In the genomic region with DNA sequence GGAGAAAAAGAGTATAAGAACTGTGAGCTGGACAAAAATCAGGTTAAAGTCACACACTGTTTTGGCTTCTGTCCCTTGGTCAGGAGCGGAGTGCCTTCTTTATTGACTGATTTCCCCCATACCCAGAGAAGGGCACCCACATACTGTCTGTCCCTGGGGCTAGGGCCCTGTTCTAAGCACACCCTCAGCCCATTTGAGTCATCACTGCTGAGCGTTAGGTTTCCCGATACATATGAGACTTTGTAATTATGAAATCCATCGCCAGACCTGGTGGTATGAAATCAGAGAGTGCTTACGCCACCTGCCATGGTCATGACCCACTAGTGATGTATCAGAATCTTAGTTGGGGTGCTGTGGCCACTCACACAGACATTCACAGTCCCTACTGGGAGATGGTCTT, we compare ENCODE assay signal across 26 cellular contexts.
A peak's percentile ranks its signal among the peaks of the same experiment; 100 is the strongest.
DNase-seq lines count a peak whose midpoint lies in the region; ATAC-seq, FAIRE-seq and TF ChIP-seq lines count a peak whose summit lies in the region.
"Had no signal": no experiment of that assay in that cellular context is flagged by ENCODE, and none has a peak within 500 bp of the region (broad histone marks: within the 10 kb centered on the region; RNA-seq: fewer than 3 reads in every experiment).

No MANE protein-coding gene starts in this region.

- no peaks in the 10 kb centered on the region for H3K79me2 ChIP-seq in H1 (ENCODE audit: control insufficient read depth in 1 of 2, insufficient read depth in 2 of 2, low read length in 2 of 2)

- TF ChIP-seq RAD21 in H1 (IDR thresholded peaks at IDR 0.05 in 1 of 2, conservative IDR thresholded peaks at IDR 0.05 in 1 of 2; ENCODE audit: low read depth in 2 of 2, low read length in 2 of 2), result no peak

- no peak overlapping the region for H3K14ac ChIP-seq in H1 (ENCODE audit: insufficient read length)

- FAIRE-seq in H1 (lab: Jason Lieb, UNC), result no peak
- FAIRE-seq: astrocyte had no signal

- H3K27me3 ChIP-seq in H1 (replicated peaks in 1 of 4; ENCODE audit: control insufficient read depth in 3 of 4, extremely low read depth in 1 of 4, insufficient read depth in 3 of 4, low read length in 3 of 4), result no peaks in the 10 kb centered on the region; a peak in 2 of 7 replicates
- no peaks in the 10 kb centered on the region for H3K27me3 ChIP-seq in spleen (replicated peaks in 1 of 7)
- H3K27me3 ChIP-seq: dorsolateral prefrontal cortex, heart left ventricle, stomach, transverse colon had no signal

- no peak overlapping the region for H2BK15ac ChIP-seq in H1 (ENCODE audit: low read length)

- H3K36me3 ChIP-seq in H1 (ENCODE audit: control insufficient read depth in 2 of 4, insufficient read depth in 4 of 4, low read length in 3 of 4) (no peaks in the 10 kb centered on the region), spleen (peaks cover 0 to 29% (median 0%) of the 10 kb centered on the region in 6 donors)
- H3K36me3 ChIP-seq: heart left ventricle, stomach, transverse colon, WERI-Rb-1 had no signal

- H3K27me3 Mint-ChIP-seq in effector memory CD8-positive, alpha-beta T cell, result peaks cover 0 to 30% of the 10 kb centered on the region in 2 donors

- no peak overlapping the region for H3K23ac ChIP-seq in H1 (ENCODE audit: insufficient read length)

- H3K79me1 ChIP-seq in H1 (ENCODE audit: low read depth, low read length), result no peaks in the 10 kb centered on the region

- H2AFZ ChIP-seq in H1 (ENCODE audit: low read length), result no peak overlapping the region

- peak overlapping the region in 1 of 2 donors; percentile 89 for H3K27ac Mint-ChIP-seq in effector memory CD8-positive, alpha-beta T cell
- H3K27ac Mint-ChIP-seq: activated naive CD8-positive, alpha-beta T cell treated with anti-CD3 and anti-CD28 coated beads for 36 hours; CD4-positive, alpha-beta T cell had no signal

- no peaks in the 10 kb centered on the region for H3K9me3 Mint-ChIP-seq in effector memory CD8-positive, alpha-beta T cell
- H3K9me3 Mint-ChIP-seq: activated naive CD8-positive, alpha-beta T cell treated with anti-CD3 and anti-CD28 coated beads for 36 hours; CD4-positive, alpha-beta T cell had no signal

- peak overlapping the region; percentile 32; the same call in 1 of the 2 replicates for H2BK12ac ChIP-seq in H1 (ENCODE audit: low read depth, low read length)

- peak overlapping the region; percentile 75 for H4K91ac ChIP-seq in H1 (replicated peaks; ENCODE audit: insufficient read length, low read length)

- no peak overlapping the region for H2AK5ac ChIP-seq in H1 (ENCODE audit: low read depth, low read length)

- no peak for ATAC-seq in effector memory CD8-positive, alpha-beta T cell (replicated peaks)

- H3K9me3 ChIP-seq in H1 (ENCODE audit: insufficient read depth in 2 of 2, low read depth in 1 of 2, low read length in 1 of 2), result no peaks in the 10 kb centered on the region
- H3K9me3 ChIP-seq in spleen, result no peaks in the 10 kb centered on the region
- H3K9me3 ChIP-seq: heart left ventricle, stomach, transverse colon had no signal

- no peak overlapping the region; a peak in 1 of 4 replicates for H3K4me2 ChIP-seq in H1 (ENCODE audit: insufficient read depth in 1 of 2, low read depth in 2 of 2, low read length in 2 of 2)

- H3K27ac ChIP-seq in H1 (ENCODE audit: low read depth, low read length) (no peak overlapping the region), spleen (peak overlapping the region in 5 of 8 donors; percentile 26 to 76 (median 55)), caudate nucleus (ENCODE audit: low read depth, low read length) (no peak overlapping the region)
- H3K27ac ChIP-seq: transverse colon, WERI-Rb-1 had no signal

- TF ChIP-seq EP300 in H1 (IDR thresholded peaks at IDR 0.05; ENCODE audit: borderline replicate concordance in 1 of 2, low read depth in 2 of 2, low read length in 2 of 2), result no peak

- POLR2A ChIA-PET in H1 (lab: Charles Lee; ENCODE audit: partially characterized antibody), result no interaction called here

- peak overlapping the region; percentile 62; the same call in 1 of the 2 replicates for H2BK20ac ChIP-seq in H1 (ENCODE audit: low read length)

- H4K8ac ChIP-seq in H1 (ENCODE audit: extremely low read depth, insufficient read depth, low read length), result no peak overlapping the region

- H3K4me3 ChIP-seq in GM12865 (ENCODE audit: low read depth, low read length) (no peak overlapping the region), H1 (ENCODE audit: extremely low read depth in 1 of 4, insufficient read depth in 2 of 4, low read depth in 3 of 4, low read length in 4 of 4) (no peak overlapping the region), spleen (no peak overlapping the region)
- H3K4me3 ChIP-seq: dorsolateral prefrontal cortex, heart left ventricle, stomach, transverse colon had no signal

- no peak overlapping the region for H3K4me3 Mint-ChIP-seq in effector memory CD8-positive, alpha-beta T cell
- H3K4me3 Mint-ChIP-seq: activated naive CD8-positive, alpha-beta T cell treated with anti-CD3 and anti-CD28 coated beads for 36 hours; CD4-positive, alpha-beta T cell had no signal

- H4K20me1 ChIP-seq in H1 (replicated peaks in 1 of 2; ENCODE audit: control insufficient read depth in 1 of 2, insufficient read depth in 2 of 2, low read length in 2 of 2), result no peaks in the 10 kb centered on the region

- DNase-seq in GM12865 (ENCODE audit: low read depth) (peak; percentile 46), MV-4-11 (lab: John Stamatoyannopoulos, UW) (peak; percentile 56), H1 (ENCODE audit: low read depth in 1 of 2, low spot score in 2 of 2) (no peak), spleen (peak; percentile 13), AG20443 (ENCODE audit: low spot score) (no peak), caudate nucleus (lab: John Stamatoyannopoulos, UW) (no peak), glomerular visceral epithelial cell (ENCODE audit: extremely low spot score) (no peak)
- no peak for DNase-seq in effector memory CD8-positive, alpha-beta T cell
- DNase-seq: activated CD4-positive, alpha-beta T cell treated with anti-CD3 and anti-CD28 coated beads, Interleukin-2, amount 50 U/mL, for 1 hour; activated effector memory CD4-positive, alpha-beta T cell treated with Interleukin-2 at 50 U/mL for 16 hours; activated naive CD8-positive, alpha-beta T cell treated with anti-CD3 and anti-CD28 coated beads for 36 hours; CD4-positive, alpha-beta T cell; dorsolateral prefrontal cortex; KBM-7; left cardiac atrium; mesendoderm; MM.1S; NCI-H187; occipital lobe; stimulated activated CD4-positive, alpha-beta T cell treated with anti-CD3 and anti-CD28 coated beads, Interleukin-4, amount 100 ng/mL, for 1 hour; stomach; T-helper 9 cell; transverse colon; WERI-Rb-1 had no signal

- peak overlapping the region; percentile 74; the same call in 1 of the 2 replicates for H2BK5ac ChIP-seq in H1 (ENCODE audit: low read depth, low read length)

- peak overlapping the region; percentile 74; the same call in 1 of the 2 replicates for H3K18ac ChIP-seq in H1 (ENCODE audit: extremely low read depth, low read length)

- 97% methylated on average over 5 of the region's 5 CpGs; no CpG with 5 or more reads in 1 of the 2 experiments for WGBS in H1 (ENCODE audit: extremely low coverage in 1 of 2, insufficient coverage in 1 of 2, insufficient read length in 1 of 2, insufficient replicate concordance in 2 of 2, low coverage in 1 of 2, low lambda C conversion rate in 2 of 2, missing lambda C conversion rate in 1 of 2), 2 experiments
- WGBS in spleen, 5 donors, result 77 to 91% (median 80%) methylated on average over 5 of the region's 5 CpGs

- no peak for TF ChIP-seq CTCF in GM12865 (IDR thresholded peaks at IDR 0.05; ENCODE audit: insufficient read depth, low read depth, low read length, missing control alignments)
- TF ChIP-seq CTCF in H1 (IDR thresholded peaks at IDR 0.05; ENCODE audit: control extremely low read depth in 1 of 3, insufficient read depth in 1 of 3, low read depth in 1 of 3, low read length in 3 of 3), result no peak
- no peak for TF ChIP-seq CTCF in spleen (IDR thresholded peaks at IDR 0.05 in 8 of 11, conservative IDR thresholded peaks at IDR 0.05 in 3 of 11)

- intact Hi-C loops in spleen (cut with DNase I; ENCODE audit: low total_unique reads), result no loop called here

- H3K4me1 ChIP-seq in H1 (replicated peaks in 1 of 4; ENCODE audit: control insufficient read depth in 3 of 4, insufficient read depth in 4 of 4, low read length in 3 of 4) (peaks cover 6 to 22% (median 18%) of the 10 kb centered on the region in 4 experiments), spleen (peaks cover 0 to 53% (median 29%) of the 10 kb centered on the region in 6 donors)
- H3K4me1 ChIP-seq: transverse colon had no signal

- H3K36me3 Mint-ChIP-seq in effector memory CD8-positive, alpha-beta T cell (ENCODE audit: insufficient read depth), result no peaks in the 10 kb centered on the region
- H3K36me3 Mint-ChIP-seq: activated naive CD8-positive, alpha-beta T cell treated with anti-CD3 and anti-CD28 coated beads for 36 hours had no signal

- no peak overlapping the region for H3K56ac ChIP-seq in H1 (replicated peaks; ENCODE audit: insufficient read length, low read depth, low read length)

- TF ChIP-seq POLR2A in H1 (IDR thresholded peaks at IDR 0.05; ENCODE audit: control extremely low read depth in 1 of 2, low read depth in 2 of 2, low read length in 2 of 2) (no peak), spleen (IDR thresholded peaks at IDR 0.05) (no peak)

- H3K4me1 Mint-ChIP-seq in effector memory CD8-positive, alpha-beta T cell (ENCODE audit: low read depth in 2 of 2), result peaks cover 10 to 25% of the 10 kb centered on the region in 2 donors

- CTCF ChIA-PET in H1 (lab: Charles Lee; ENCODE audit: partially characterized antibody), result interaction anchor here (0.7 kb wide), 1 partner anchor 41 kb away, joined by 3 read pairs; no protein-coding TSS in a partner anchor

- no peak overlapping the region for H4K5ac ChIP-seq in H1 (ENCODE audit: insufficient read length, low read depth, low read length)

- H3K23me2 ChIP-seq in H1 (ENCODE audit: low read depth, low read length), result no peaks in the 10 kb centered on the region

- H2BK120ac ChIP-seq in H1 (replicated peaks; ENCODE audit: low read depth, low read length), result peak overlapping the region; percentile 14

- no peak overlapping the region for H3K4ac ChIP-seq in H1 (replicated peaks; ENCODE audit: insufficient read length, low read depth, low read length)

- H3K9ac ChIP-seq in H1 (replicated peaks in 1 of 4; ENCODE audit: extremely low read depth in 1 of 4, low read depth in 3 of 4, low read length in 3 of 4), result no peak overlapping the region

TF ChIP-seq in H1, 55 proteins besides CTCF, POLR2A, EP300 and RAD21 (continues in another document):
- TF ChIP-seq SP2 (IDR thresholded peaks at IDR 0.05; ENCODE audit: low read length), result no peak
- no peak for TF ChIP-seq JUN (IDR thresholded peaks at IDR 0.05; ENCODE audit: low read depth, low read length)
- TF ChIP-seq HDAC2 (IDR thresholded peaks at IDR 0.05; ENCODE audit: borderline replicate concordance in 1 of 2, low read depth in 2 of 2, low read length in 2 of 2), result no peak
- no peak for TF ChIP-seq SIRT6 (IDR thresholded peaks at IDR 0.05; ENCODE audit: low read length)
- TF ChIP-seq GTF2F1 (IDR thresholded peaks at IDR 0.05; ENCODE audit: borderline replicate concordance, low read depth, low read length), result no peak
- TF ChIP-seq SIX5 (IDR thresholded peaks at IDR 0.05; ENCODE audit: low read depth, low read length), result no peak
- no peak for TF ChIP-seq RBBP5 (IDR thresholded peaks at IDR 0.05; ENCODE audit: borderline replicate concordance, low read depth, low read length)
- no peak for TF ChIP-seq POU5F1 (IDR thresholded peaks at IDR 0.05; ENCODE audit: low read depth, low read length)
- TF ChIP-seq PHF8 (conservative IDR thresholded peaks at IDR 0.05; ENCODE audit: low read depth, low read length), result no peak

Comparison
In these comparisons a context has a peak if more than half of its experiments do, and no peak if none do; other contexts are left out.
1. DNase-seq: peak in GM12865 (single experiment), MV-4-11 (single experiment) and spleen (single experiment); none in H1 (0 of 2), AG20443 (single experiment), effector memory CD8-positive, alpha-beta T cell (0 of 3), caudate nucleus (0 of 61) and glomerular visceral epithelial cell (single experiment).
2. H3K27ac ChIP-seq: peak in spleen (5 of 8); none in H1 (single experiment) and caudate nucleus (single experiment).